Comparison of ENCODE assay signal across 9 cellular contexts in genomic region chr3:62188547-62189375, GRCh38.
DNase-seq lines count a peak whose midpoint lies in the region; ATAC-seq and TF ChIP-seq lines count a peak whose summit lies in the region.
"Had no signal": no experiment of that assay in that cellular context is flagged by ENCODE, and none has a peak within 500 bp of the region (broad histone marks: within the 10 kb centered on the region; RNA-seq: fewer than 3 reads in every experiment).

No MANE protein-coding gene starts in this region.

- H3K4me1 ChIP-seq in right cardiac atrium (ENCODE audit: control insufficient read depth, insufficient read depth, low read length) (peaks cover 7% of the 10 kb centered on the region), gastrocnemius medialis (peaks cover 11 to 12% of the 10 kb centered on the region in 2 donors)

- no peak overlapping the region for H3K27ac Mint-ChIP-seq in T-cell
- H3K27ac Mint-ChIP-seq: stimulated activated naive CD8-positive, alpha-beta T cell treated with anti-CD3 and anti-CD28 coated beads, Interleukin-15, Interleukin-2, amounts not matched to agents 100 ng/mL and 50 ng/mL, for 24 hours had no signal

- peaks cover 0 to 19% of the 10 kb centered on the region in 2 donors for H3K36me3 ChIP-seq in gastrocnemius medialis

- no peak for TF ChIP-seq POLR2A in gastrocnemius medialis (IDR thresholded peaks at IDR 0.05)

- CTCF ChIA-PET in T-cell (lab: Charles Lee): interaction anchor here (0.5 to 2.2 kb wide), 6 partner anchors 10 to 1628 kb away, joined by 3 to 7 read pairs (median 5); no protein-coding TSS in a partner anchor

- no peaks in the 10 kb centered on the region for H3K36me3 Mint-ChIP-seq in T-cell

- POLR2A ChIA-PET in T-cell (lab: Charles Lee): no interaction called here

- H3K27ac ChIP-seq in right cardiac atrium (ENCODE audit: low read length) (no peak overlapping the region), gastrocnemius medialis (peak overlapping the region in 1 of 4 donors; percentile 41)

- no peak overlapping the region for H3K4me3 ChIP-seq in HFF-Myc (replicated peaks; ENCODE audit: low read depth, low read length)
- H3K4me3 ChIP-seq in right cardiac atrium (ENCODE audit: low read length): no peak overlapping the region
- H3K4me3 ChIP-seq in gastrocnemius medialis: peak overlapping the region in 3 of 4 donors; percentile 10 to 29 (median 25)

- TF ChIP-seq CTCF in HFF-Myc (IDR thresholded peaks at IDR 0.05; ENCODE audit: low read depth, low read length, missing control alignments): peak; percentile 77
- peak; percentile 73 to 88 (median 86) for TF ChIP-seq CTCF in gastrocnemius medialis (IDR thresholded peaks at IDR 0.05 in 4 of 5, conservative IDR thresholded peaks at IDR 0.05 in 1 of 5)

- DNase-seq in GM04503 (ENCODE audit: low read depth) (peak; percentile 23), HFF-Myc (ENCODE audit: extremely low read depth, low read depth) (peak; percentile 46), NCI-H1092 treated with DMSO at 0.1 percent for 48 hours (lab: John Stamatoyannopoulos, UW) (peak; percentile 62), T-cell (peak; percentile 4 to 62 (median 49)), amygdala (lab: John Stamatoyannopoulos, UW) (peak in 49 of 56 donors; percentile 4 to 84 (median 40)), right cardiac atrium (peak; percentile 75 to 90 (median 86)), gastrocnemius medialis (peak; percentile 57 to 73), NCI-H2029 (lab: John Stamatoyannopoulos, UW) (no peak)

- peaks cover 7% of the 10 kb centered on the region in 3 donors for H3K4me1 Mint-ChIP-seq in T-cell

- no peaks in the 10 kb centered on the region for H3K9me3 Mint-ChIP-seq in T-cell
- H3K9me3 Mint-ChIP-seq: stimulated activated naive CD8-positive, alpha-beta T cell treated with anti-CD3 and anti-CD28 coated beads, Interleukin-15, Interleukin-2, amounts not matched to agents 100 ng/mL and 50 ng/mL, for 24 hours had no signal

- in situ Hi-C loops in gastrocnemius medialis (cut with MboI; ENCODE audit: low sequenced_read_pairs in 4 of 4): loop anchor here (5.0 to 25.0 kb wide), 5 partner anchors 326 to 626 kb away; partner anchors contain the start of gene PTPRG (in 4 of the 4)

- H3K27me3 Mint-ChIP-seq in T-cell: peaks cover 6 to 7% of the 10 kb centered on the region in 2 donors
- H3K27me3 Mint-ChIP-seq: stimulated activated naive CD8-positive, alpha-beta T cell treated with anti-CD3 and anti-CD28 coated beads, Interleukin-15, Interleukin-2, amounts not matched to agents 100 ng/mL and 50 ng/mL, for 24 hours had no signal

- intact Hi-C loops in right cardiac atrium (cut with DNase I): loop anchor here (5.0 to 10.0 kb wide), 3 partner anchors 324 to 626 kb away; partner anchors contain the start of gene PTPRG (in 3 of the 4)
- intact Hi-C loops in gastrocnemius medialis (cut with DNase I; ENCODE audit: low total_unique reads): loop anchor here (1.0 to 5.0 kb wide), 5 partner anchors 236 to 937 kb away; partner anchors contain the start of gene FHIT

- H3K9me3 ChIP-seq in right cardiac atrium (ENCODE audit: control insufficient read depth, low read length): no peaks in the 10 kb centered on the region
- H3K9me3 ChIP-seq in gastrocnemius medialis: no peaks in the 10 kb centered on the region

- peak overlapping the region in 1 of 3 donors; percentile 9 for H3K4me3 Mint-ChIP-seq in T-cell
- H3K4me3 Mint-ChIP-seq: stimulated activated naive CD8-positive, alpha-beta T cell treated with anti-CD3 and anti-CD28 coated beads, Interleukin-15, Interleukin-2, amounts not matched to agents 100 ng/mL and 50 ng/mL, for 24 hours had no signal

- ATAC-seq in T-cell (replicated peaks in 1 of 4) (peak; percentile 31 to 58 (median 46)), right cardiac atrium (peak; percentile 67 to 73), gastrocnemius medialis (peak; percentile 67 to 80)

- H3K27me3 ChIP-seq in right cardiac atrium (ENCODE audit: control insufficient read depth, insufficient read depth): no peaks in the 10 kb centered on the region
- no peaks in the 10 kb centered on the region for H3K27me3 ChIP-seq in gastrocnemius medialis

- WGBS in right cardiac atrium: 5% methylated on average over 18 of the region's 18 CpGs

Comparison
In these comparisons a context has a peak if more than half of its experiments do, and no peak if none do; other contexts are left out.
1. H3K4me3 ChIP-seq: peak in gastrocnemius medialis (3 of 4); none in HFF-Myc (single experiment) and right cardiac atrium (single experiment).
2. Peak in every context shown above with its lines, with median percentiles within 50 percentile points of each other: ATAC-seq.